Comparison of ENCODE assay signal across 18 cellular contexts in the genomic region with DNA sequence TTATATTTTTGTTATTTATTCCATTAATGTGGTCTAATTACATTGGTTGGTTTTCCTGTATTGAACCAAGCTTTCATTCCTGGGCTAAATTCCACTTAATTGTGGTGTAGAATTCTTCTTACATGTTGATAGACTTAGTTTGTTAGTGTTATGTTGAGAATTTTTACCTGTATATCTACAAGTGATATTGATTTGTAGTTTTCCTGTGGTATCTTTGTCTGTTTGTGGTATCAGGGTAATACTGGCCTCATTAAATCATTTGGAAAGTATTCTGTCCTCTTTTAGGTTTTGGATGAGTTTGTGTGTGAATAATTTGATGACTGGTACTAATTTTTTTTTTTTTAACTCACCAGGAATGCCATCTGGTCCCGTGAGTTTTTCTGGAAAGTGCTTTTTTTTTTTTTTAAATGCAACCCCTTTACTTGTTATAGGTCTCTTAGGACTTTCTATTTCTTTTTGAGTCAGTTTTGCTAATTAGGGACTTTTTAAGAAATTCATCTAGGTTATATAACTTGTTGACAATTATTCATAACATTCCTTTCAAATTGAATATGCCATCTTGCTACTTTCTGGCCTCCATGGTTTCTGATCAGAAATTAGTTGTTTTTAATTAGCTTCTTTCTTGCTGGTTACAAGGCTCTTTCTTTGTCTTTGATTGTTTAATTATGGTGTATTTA.
DNase-seq lines count a peak whose midpoint lies in the region; ATAC-seq, FAIRE-seq and TF ChIP-seq lines count a peak whose summit lies in the region.
"Had no signal": no experiment of that assay in that cellular context is flagged by ENCODE, and none has a peak within 500 bp of the region (broad histone marks: within the 10 kb centered on the region; RNA-seq: fewer than 3 reads in every experiment).

No MANE protein-coding gene starts in this region.

- peaks cover 14% of the 10 kb centered on the region for H3K9me3 Mint-ChIP-seq in activated CD4-positive, alpha-beta T cell treated with anti-CD3 and anti-CD28 coated beads for 36 hours (ENCODE audit: low read depth)

- 62 to 69% methylated on average over 1 of the region's 1 CpG for WGBS in pancreas, 2 donors

- H2AFZ ChIP-seq in OCI-LY3 (ENCODE audit: low read depth, low read length): no peak overlapping the region

- no peaks in the 10 kb centered on the region for H3K27me3 Mint-ChIP-seq in activated CD4-positive, alpha-beta T cell treated with anti-CD3 and anti-CD28 coated beads for 36 hours

- H3K27ac ChIP-seq in OCI-LY3 (ENCODE audit: low read length) (peak overlapping the region; percentile 64), pancreas (no peak overlapping the region)

- no peaks in the 10 kb centered on the region for H4K20me1 ChIP-seq in OCI-LY3 (ENCODE audit: insufficient read depth, low read length)

- H3K4me3 Mint-ChIP-seq in activated CD4-positive, alpha-beta T cell treated with anti-CD3 and anti-CD28 coated beads for 36 hours: no peak overlapping the region

- peaks cover 13% of the 10 kb centered on the region for H3K36me3 ChIP-seq in OCI-LY3 (replicated peaks; ENCODE audit: low read depth, low read length)
- H3K36me3 ChIP-seq in pancreas: no peaks in the 10 kb centered on the region

- ATAC-seq in GM18517 (IDR thresholded peaks at IDR 0.05; ENCODE audit: unreplicated experiment): peak; percentile 75
- ATAC-seq in GM21529 (IDR thresholded peaks at IDR 0.05; ENCODE audit: unreplicated experiment): peak; percentile 60
- ATAC-seq in HG03378 (IDR thresholded peaks at IDR 0.05; ENCODE audit: unreplicated experiment): peak; percentile 65
- no peak for ATAC-seq in pancreas
- ATAC-seq in activated CD4-positive, alpha-beta T cell treated with anti-CD3 and anti-CD28 coated beads for 36 hours: no peak
- ATAC-seq: Panc1 had no signal

- H3K4me3 ChIP-seq in OCI-LY3 (ENCODE audit: low read length) (peak overlapping the region; percentile 19), pancreas (no peak overlapping the region)

- no peak overlapping the region for H3K9ac ChIP-seq in OCI-LY3 (ENCODE audit: low read length)

- CTCF ChIA-PET in activated CD4-positive, alpha-beta T cell treated with anti-CD3 and anti-CD28 coated beads for 36 hours (lab: Charles Lee): no interaction called here

- POLR2A ChIA-PET in activated CD4-positive, alpha-beta T cell treated with anti-CD3 and anti-CD28 coated beads for 36 hours (lab: Charles Lee): no interaction called here

- FAIRE-seq in pancreas (lab: Jason Lieb, UNC): no peak
- FAIRE-seq: GM12892 had no signal

- no peaks in the 10 kb centered on the region for H3K36me3 Mint-ChIP-seq in activated CD4-positive, alpha-beta T cell treated with anti-CD3 and anti-CD28 coated beads for 36 hours (ENCODE audit: low read depth)

- H3K79me2 ChIP-seq in OCI-LY3 (ENCODE audit: low read length): no peaks in the 10 kb centered on the region

- no peaks in the 10 kb centered on the region for H3K4me1 Mint-ChIP-seq in activated CD4-positive, alpha-beta T cell treated with anti-CD3 and anti-CD28 coated beads for 36 hours

- intact Hi-C loops in posterior cingulate gyrus (cut with DNase I): no loop called here
- intact Hi-C loops in pancreas (cut with DNase I): no loop called here
- intact Hi-C loops in activated CD4-positive, alpha-beta T cell treated with anti-CD3 and anti-CD28 coated beads for 36 hours (cut with DNase I, micrococcal nuclease): no loop called here

- H3K9me3 ChIP-seq in OCI-LY3 (ENCODE audit: insufficient read depth, low read length) (peaks cover 15% of the 10 kb centered on the region; the same call in 1 of the 2 replicates), pancreas (no peaks in the 10 kb centered on the region)

- H3K4me1 ChIP-seq in OCI-LY3 (ENCODE audit: low read length): peaks cover 48% of the 10 kb centered on the region
- no peaks in the 10 kb centered on the region for H3K4me1 ChIP-seq in pancreas

- H3K4me2 ChIP-seq in OCI-LY3 (ENCODE audit: low read length): peak overlapping the region; percentile 57

- no peak for TF ChIP-seq CTCF in OCI-LY3 (IDR thresholded peaks at IDR 0.05; ENCODE audit: low read depth, low read length)
- TF ChIP-seq CTCF in pancreas (IDR thresholded peaks at IDR 0.05): no peak

- DNase-seq in posterior cingulate gyrus: no peak
- no peak for DNase-seq in pancreas
- DNase-seq in hypothalamus (lab: John Stamatoyannopoulos, UW): no peak
- no peak for DNase-seq in activated CD4-positive, alpha-beta T cell treated with anti-CD3 and anti-CD28 coated beads for 36 hours
- DNase-seq: C1 segment of cervical spinal cord, DMS79 treated with DMSO at 0.1 percent for 48 hours, H7, NCI-H1105 treated with DMSO at 0.1 percent for 48 hours, NCI-H1694 treated with DMSO at 0.1 percent for 48 hours, NCI-H510A treated with DMSO at 0.1 percent for 48 hours, NCI-H82, SW 1271 had no signal

- no peaks in the 10 kb centered on the region for H3K27me3 ChIP-seq in OCI-LY3 (ENCODE audit: low read depth, low read length)
- no peaks in the 10 kb centered on the region for H3K27me3 ChIP-seq in pancreas

- no peak overlapping the region for H3K27ac Mint-ChIP-seq in activated CD4-positive, alpha-beta T cell treated with anti-CD3 and anti-CD28 coated beads for 36 hours

Comparison
In these comparisons a context has a peak if more than half of its experiments do, and no peak if none do; other contexts are left out.
1. ATAC-seq: peak in GM18517 (single experiment), GM21529 (single experiment) and HG03378 (single experiment); none in pancreas (0 of 4) and activated CD4-positive, alpha-beta T cell treated with anti-CD3 and anti-CD28 coated beads for 36 hours (single experiment).